Comparison of ENCODE assay signal across 15 cellular contexts in genomic region chr3:56309465-56309864, GRCh38.
"Had no signal": no experiment of that assay in that cellular context is flagged by ENCODE, and none has a peak within 500 bp of the region (broad histone marks: within the 10 kb centered on the region; RNA-seq: fewer than 3 reads in every experiment).

No MANE protein-coding gene starts in this region.

- H3K36me3 ChIP-seq: heart left ventricle, right lobe of liver, tibial nerve had no signal

- H3K9me3 ChIP-seq: heart left ventricle, right lobe of liver, tibial nerve had no signal

- H3K4me1 ChIP-seq: parathyroid adenoma, right lobe of liver, tibial nerve had no signal

- DNase-seq: activated CD4-positive, alpha-beta memory T cell treated with anti-CD3 and anti-CD28 coated beads for 36 hours; activated CD4-positive, alpha-beta T cell treated with anti-CD3 and anti-CD28 coated beads for 48 hours; activated effector memory CD4-positive, alpha-beta T cell treated with Interleukin-2 at 50 U/mL for 16 hours; activated naive CD4-positive, alpha-beta T cell treated with anti-CD3 and anti-CD28 coated beads for 36 hours; activated naive CD8-positive, alpha-beta T cell treated with anti-CD3 and anti-CD28 coated beads, Interleukin-2, amount 10 ng/mL, durations not matched to agents 7 days and 5 days; activated T-cell treated with anti-CD3 and anti-CD28 coated beads, Interleukin-2, amount 50 U/mL, for 72 hours; amygdala; heart left ventricle; left cardiac atrium; right lobe of liver; stimulated activated CD4-positive, alpha-beta T cell treated with anti-CD3 and anti-CD28 coated beads, Interleukin-1b, Interleukin-23, amount 100 ng/mL, for 48 hours; stimulated activated naive CD8-positive, alpha-beta T cell treated with anti-CD3 and anti-CD28 coated beads, Interleukin-15, amount 100 ng/mL, for 72 hours had no signal

- ATAC-seq: activated T-cell treated with anti-CD3 and anti-CD28 coated beads, Interleukin-2, amount 50 U/mL, for 72 hours; heart left ventricle; left cardiac atrium; stimulated activated naive CD8-positive, alpha-beta T cell treated with anti-CD3 and anti-CD28 coated beads, Interleukin-15, amount 100 ng/mL, for 72 hours had no signal

- H3K27ac ChIP-seq: heart left ventricle, parathyroid adenoma, right lobe of liver, skin epidermis, tibial nerve had no signal

- H3K27me3 ChIP-seq: heart left ventricle, right lobe of liver, tibial nerve had no signal

- H3K4me3 ChIP-seq: heart left ventricle, right lobe of liver, skin epidermis, tibial nerve had no signal
